Comparison of ENCODE assay signal across 9 cellular contexts in the genomic region with DNA sequence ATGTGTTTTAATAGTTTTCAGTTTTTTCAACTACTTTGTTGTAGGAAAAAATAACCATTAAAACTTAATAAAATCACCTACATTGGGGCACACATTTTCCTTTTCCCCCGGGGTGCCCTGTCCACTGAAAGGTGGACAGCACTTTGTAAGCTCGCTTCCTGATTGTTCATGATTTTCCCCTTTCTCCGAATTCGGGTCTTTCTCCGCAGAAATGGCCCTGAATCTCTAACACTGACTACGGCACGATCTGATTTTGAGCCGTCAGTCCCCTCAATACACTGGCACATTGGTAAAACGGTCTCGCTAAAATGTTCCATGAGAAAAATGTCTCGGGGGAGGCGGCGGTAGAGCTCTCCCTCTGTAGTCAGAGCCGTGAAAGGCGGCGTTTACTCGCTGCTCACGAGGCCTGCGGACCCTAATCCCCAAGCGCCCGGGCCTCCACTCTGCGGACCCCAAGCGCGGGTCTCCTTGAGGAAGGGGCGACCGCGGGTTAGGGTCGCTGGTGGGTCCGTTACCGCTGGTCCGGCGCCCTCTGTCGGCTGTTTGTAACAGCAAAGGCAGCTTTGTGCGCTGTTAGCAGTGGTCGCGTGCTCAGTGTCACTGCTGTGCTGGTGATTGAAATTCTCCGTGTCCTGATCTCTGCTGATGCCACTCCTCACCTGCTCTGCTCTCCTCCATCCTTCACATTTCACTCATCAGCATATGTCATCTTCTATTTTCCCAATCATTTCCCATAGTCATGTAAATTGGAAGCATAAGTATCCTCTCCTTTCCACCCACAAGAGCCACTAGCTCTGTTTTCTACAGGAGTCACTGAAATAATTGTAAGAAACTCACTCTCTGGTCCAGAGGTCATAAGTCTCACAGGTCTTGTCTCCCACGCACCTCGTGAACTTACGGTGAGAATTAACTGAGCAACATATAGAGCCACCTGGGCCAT. TPM values are rescaled to one million over a fixed set of nuclear protein-coding genes. Genes with fewer than 3 reads are reported as not detected.
DNase-seq lines count a peak whose midpoint lies in the region; ATAC-seq, FAIRE-seq and TF ChIP-seq lines count a peak whose summit lies in the region.
"Had no signal": no experiment of that assay in that cellular context is flagged by ENCODE, and none has a peak within 500 bp of the region (broad histone marks: within the 10 kb centered on the region; RNA-seq: fewer than 3 reads in every experiment).

No MANE protein-coding gene starts in this region.

- H3K27me3 ChIP-seq in spleen (replicated peaks in 1 of 7): peaks cover 0 to 90% (median 9%) of the 10 kb centered on the region in 7 donors

- TF ChIP-seq CTCF in AG09309 (IDR thresholded peaks at IDR 0.05; ENCODE audit: control insufficient read depth, insufficient read depth, low read depth, low read length, missing control alignments) (peak; percentile 87), astrocyte of the cerebellum (IDR thresholded peaks at IDR 0.05; ENCODE audit: low read depth, low read length, missing control alignments) (peak; percentile 86), spleen (IDR thresholded peaks at IDR 0.05 in 8 of 11, conservative IDR thresholded peaks at IDR 0.05 in 3 of 11) (peak; percentile 22 to 80 (median 67))

- CTCF ChIA-PET in T-cell (lab: Charles Lee): interaction anchor here (0.6 to 3.8 kb wide), 27 partner anchors 10 to 685 kb away, joined by 3 to 80 read pairs (median 4); partner anchors contain the start of genes IFNA8 (in 1 of the 2) and KLHL9 (in 1 of the 2)

- FAIRE-seq in HTR-8/SVneo (lab: Jason Lieb, UNC): no peak

- peaks cover 0 to 30% (median 14%) of the 10 kb centered on the region in 6 donors for H3K4me1 ChIP-seq in spleen

- POLR2A ChIA-PET in T-cell (lab: Charles Lee): interaction anchor here (0.6 to 0.8 kb wide), 3 partner anchors 66 to 720 kb away, joined by 4 read pairs; no protein-coding TSS in a partner anchor

- H3K4me3 ChIP-seq in AG09309 (ENCODE audit: control insufficient read depth, low read depth, low read length) (peak overlapping the region; percentile 63), astrocyte of the cerebellum (ENCODE audit: low read depth, low read length) (peak overlapping the region; percentile 58), spleen (peak overlapping the region; percentile 26 to 73 (median 40))

- H3K9me3 ChIP-seq in spleen: no peaks in the 10 kb centered on the region

- in situ Hi-C loops in astrocyte of the cerebellum (cut with HindIII; ENCODE audit: low sequenced_read_pairs): no loop called here

- DNase-seq in AG09309 (ENCODE audit: low read depth) (no peak), T-cell (peak in 31 of 34 experiments; percentile 22 to 64 (median 45)), astrocyte of the cerebellum (ENCODE audit: low read depth) (no peak), iPS-NIHi11 (ENCODE audit: low spot score) (peak; percentile 55), spleen (peak; percentile 88), HTR-8/SVneo (ENCODE audit: insufficient read length, low spot score) (no peak)

- ATAC-seq in GM18861 (IDR thresholded peaks at IDR 0.05; ENCODE audit: unreplicated experiment) (peak; percentile 48), HG03135 (IDR thresholded peaks at IDR 0.05; ENCODE audit: unreplicated experiment) (peak; percentile 69), T-cell (replicated peaks in 1 of 4) (peak; percentile 80 to 85 (median 83))

- intact Hi-C loops in spleen (cut with DNase I; ENCODE audit: low total_unique reads): loop anchor here (5.0 kb wide), 1 partner anchor 69 kb away; no protein-coding TSS in a partner anchor

- H3K27me3 Mint-ChIP-seq in T-cell: peaks cover 46 to 69% of the 10 kb centered on the region in 2 donors

- no peak for TF ChIP-seq POLR2A in spleen (IDR thresholded peaks at IDR 0.05)

- no peaks in the 10 kb centered on the region for H3K9me3 Mint-ChIP-seq in T-cell

- H3K27ac Mint-ChIP-seq in T-cell: no peak overlapping the region

- H3K36me3 ChIP-seq in spleen: no peaks in the 10 kb centered on the region

- peaks cover 5 to 11% (median 6%) of the 10 kb centered on the region in 3 donors for H3K4me1 Mint-ChIP-seq in T-cell

- peak overlapping the region; percentile 62 to 77 (median 71) for H3K4me3 Mint-ChIP-seq in T-cell

- 7 to 9% (median 8%) methylated on average over 29 to 40 of the region's 40 CpGs for WGBS in spleen, 5 donors

- peak overlapping the region in 3 of 8 donors; percentile 33 to 49 (median 45) for H3K27ac ChIP-seq in spleen

- H3K36me3 Mint-ChIP-seq in T-cell: no peaks in the 10 kb centered on the region

RNA-seq across cellular contexts. Expression of gene IFNA2, which starts 10.8 kb away (rescaled TPM):
- total RNA-seq in T-cell (not detected), spleen (under 1 TPM in 2 of 7 donors, not detected in 5; 0.86 to 0.88 TPM)
- polyA plus RNA-seq in spleen: not detected
- total RNA-seq: HT1080 had no signal

RNA-seq across cellular contexts. Expression of gene IFNA8, which starts 12.9 kb away (rescaled TPM):
- total RNA-seq in T-cell (not detected), spleen (not detected)
- not detected for polyA plus RNA-seq in spleen
- total RNA-seq: HT1080 had no signal

RNA-seq across cellular contexts. Expression of gene IFNA13, which starts 28.2 kb away (rescaled TPM):
- total RNA-seq in T-cell (not detected), spleen (1 to 10 TPM in 1 of 7 donors, under 1 TPM in 3, not detected in 3; 0.25 to 1.7 (median 0.90) TPM)
- under 1 TPM in 1 of 3 donors, not detected in 2; 0.17 TPM for polyA plus RNA-seq in spleen
- total RNA-seq: HT1080 had no signal

RNA-seq across cellular contexts. Expression of gene IFNA1, which starts 44.2 kb away (rescaled TPM):
- total RNA-seq in T-cell (not detected), spleen (not detected)
- not detected for polyA plus RNA-seq in spleen
- total RNA-seq: HT1080 had no signal

RNA-seq across cellular contexts. Expression of gene IFNA6, which starts 45.4 kb away (rescaled TPM):
- total RNA-seq in T-cell (not detected), spleen (under 1 TPM in 1 of 7 donors, not detected in 6; 0.23 TPM)
- not detected for polyA plus RNA-seq in spleen
- total RNA-seq: HT1080 had no signal

Comparison
In these comparisons a context has a peak if more than half of its experiments do, and no peak if none do; other contexts are left out.
1. DNase-seq: peak in T-cell (31 of 34), iPS-NIHi11 (single experiment) and spleen (single experiment); none in AG09309 (single experiment), astrocyte of the cerebellum (single experiment) and HTR-8/SVneo (single experiment).
2. Peak in every context shown above with its lines, with median percentiles within 50 percentile points of each other: H3K4me3 ChIP-seq, CTCF ChIP-seq and ATAC-seq.